Comparison of ENCODE assay signal across 1 cellular context in the genomic region with DNA sequence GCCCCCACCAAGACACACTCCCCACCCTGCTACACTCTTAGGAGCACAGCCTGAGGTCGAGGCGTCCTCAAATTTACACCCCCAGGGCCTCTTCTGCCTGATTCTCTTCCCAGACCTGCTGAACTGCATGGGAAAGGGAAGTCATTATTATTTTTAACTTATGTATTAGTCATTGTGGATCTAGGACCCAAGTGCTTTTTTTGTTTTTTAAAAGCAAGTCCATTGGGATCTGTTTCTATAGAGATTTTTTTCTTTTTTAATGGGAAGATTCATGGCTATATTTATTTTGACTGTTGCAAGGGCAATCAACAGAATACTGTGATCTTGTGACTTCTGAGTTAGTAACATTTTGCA.
TF ChIP-seq lines count a peak whose summit lies in the region.

No MANE protein-coding gene starts in this region.

TF ChIP-seq in SK-N-SH, 30 proteins besides CTCF, POLR2A, EP300 and RAD21 (continued from another document):
- no peak for TF ChIP-seq SMC3 (IDR thresholded peaks at IDR 0.05; ENCODE audit: low read depth, low read length)
- TF ChIP-seq MXI1 (IDR thresholded peaks at IDR 0.05; ENCODE audit: low read depth, low read length), result no peak
- no peak for TF ChIP-seq RCOR1 (IDR thresholded peaks at IDR 0.05; ENCODE audit: low read length)
- no peak for TF ChIP-seq FOSL2 (IDR thresholded peaks at IDR 0.05; ENCODE audit: borderline replicate concordance, low read depth)
- TF ChIP-seq NFIC (IDR thresholded peaks at IDR 0.05; ENCODE audit: borderline replicate concordance), result no peak
TF ChIP-seq in SK-N-SH: peak in this region for 0.
